24 cellular contexts compared by ENCODE assay signal in genomic region chr17:78435330-78436005, GRCh38.
"Had no signal": no experiment of that assay in that cellular context is flagged by ENCODE, and none has a peak within 500 bp of the region (broad histone marks: within the 10 kb centered on the region; RNA-seq: fewer than 3 reads in every experiment).

No MANE protein-coding gene starts in this region.

- H3K27ac Mint-ChIP-seq: activated CD4-positive, alpha-beta memory T cell treated with anti-CD3 and anti-CD28 coated beads for 36 hours; activated CD4-positive, alpha-beta T cell treated with anti-CD3 and anti-CD28 coated beads, Interleukin-2, amount 10 ng/mL, durations not matched to agents 7 days and 5 days; activated naive CD8-positive, alpha-beta T cell; activated T-helper 2 cell treated with anti-CD3 and anti-CD28 coated beads, Interferon-gamma antibody, Interleukin-2, Interleukin-4, amounts not matched to agents 10 μg/mL and 5 μg/mL and 100 μg/mL, durations not matched to agents 14 hours and 24 hours and 36 hours; brain had no signal

- FAIRE-seq: astrocyte, K562, RCC 7860 had no signal

- H3K27ac ChIP-seq: cardiac muscle cell, VCaP had no signal

- H3K9me3 Mint-ChIP-seq: activated CD4-positive, alpha-beta memory T cell treated with anti-CD3 and anti-CD28 coated beads for 36 hours; activated CD4-positive, alpha-beta T cell treated with anti-CD3 and anti-CD28 coated beads, Interleukin-2, amount 10 ng/mL, durations not matched to agents 7 days and 5 days; activated T-helper 2 cell treated with anti-CD3 and anti-CD28 coated beads, Interferon-gamma antibody, Interleukin-2, Interleukin-4, amounts not matched to agents 10 μg/mL and 5 μg/mL and 100 μg/mL, durations not matched to agents 14 hours and 24 hours and 36 hours had no signal

- H3K36me3 ChIP-seq: cardiac muscle cell had no signal

- DNase-seq: activated CD4-positive, alpha-beta memory T cell treated with anti-CD3 and anti-CD28 coated beads for 36 hours; activated CD4-positive, alpha-beta T cell treated with anti-CD3 and anti-CD28 coated beads, Interleukin-2, amount 10 ng/mL, durations not matched to agents 7 days and 5 days; activated CD4-positive, CD25-positive, alpha-beta regulatory T cell; activated CD8-positive, alpha-beta memory T cell treated with anti-CD3 and anti-CD28 coated beads for 24 hours; activated gamma-delta T cell treated with Interleukin-2 at 50 U/mL for 16 hours; activated T-cell treated with anti-CD3 and anti-CD28 coated beads, Interleukin-2, amount 50 U/mL, for 48 hours; amygdala; Karpas-422; NCI-H1105 treated with DMSO at 0.1 percent for 48 hours; NCI-H1436 treated with DMSO at 0.1 percent for 48 hours; NCI-H187; NCI-H2081; NCI-H524; PC-3; T-helper 2 cell; T1000 had no signal

- H3K36me3 Mint-ChIP-seq: activated CD4-positive, alpha-beta memory T cell treated with anti-CD3 and anti-CD28 coated beads for 36 hours; activated naive CD8-positive, alpha-beta T cell; brain had no signal

- H3K27me3 ChIP-seq: cardiac muscle cell had no signal

- H3K4me1 Mint-ChIP-seq: activated CD4-positive, alpha-beta T cell treated with anti-CD3 and anti-CD28 coated beads, Interleukin-2, amount 10 ng/mL, durations not matched to agents 7 days and 5 days had no signal

- H3K4me3 Mint-ChIP-seq: activated CD4-positive, alpha-beta memory T cell treated with anti-CD3 and anti-CD28 coated beads for 36 hours; activated CD4-positive, alpha-beta T cell treated with anti-CD3 and anti-CD28 coated beads, Interleukin-2, amount 10 ng/mL, durations not matched to agents 7 days and 5 days; activated naive CD8-positive, alpha-beta T cell; brain had no signal

- H3K4me3 ChIP-seq: cardiac muscle cell, K562 had no signal

- H3K27me3 Mint-ChIP-seq: activated CD4-positive, alpha-beta memory T cell treated with anti-CD3 and anti-CD28 coated beads for 36 hours; activated naive CD8-positive, alpha-beta T cell; brain had no signal

- ATAC-seq: PC-3 had no signal
